In the genomic region with DNA sequence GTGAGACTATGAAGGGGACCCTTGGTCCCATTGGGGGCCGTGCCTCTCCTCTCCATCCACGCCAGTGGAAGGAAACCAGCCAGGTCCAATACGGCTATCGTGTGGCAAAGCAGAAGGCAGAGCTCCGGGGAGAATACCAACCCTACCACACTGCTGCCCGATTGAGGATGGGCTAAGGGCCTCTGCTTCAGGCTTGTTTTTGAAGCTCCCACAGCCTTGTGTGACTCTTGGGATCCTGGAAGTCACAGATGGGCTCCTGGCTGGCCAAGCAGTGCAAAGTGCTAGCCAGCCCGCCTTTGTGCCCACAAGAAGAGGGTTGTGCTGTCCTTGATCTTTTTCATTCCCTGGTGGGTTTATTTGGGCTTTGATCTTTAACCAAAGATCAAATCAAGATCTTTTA, we compare ENCODE assay signal across 25 cellular contexts.
"Had no signal": no experiment of that assay in that cellular context is flagged by ENCODE, and none has a peak within 500 bp of the region (broad histone marks: within the 10 kb centered on the region; RNA-seq: fewer than 3 reads in every experiment).

No MANE protein-coding gene starts in this region.

- H3K4me3 ChIP-seq: MG63, PC-9 had no signal

- DNase-seq: activated B cell treated with CpG ODN at 0.5 μM for 24 hours; activated CD4-positive, alpha-beta T cell treated with anti-CD3 and anti-CD28 coated beads for 1 hour; activated CD4-positive, alpha-beta T cell treated with anti-CD3 and anti-CD28 coated beads, Interleukin-2, amount 10 ng/mL, durations not matched to agents 24 days and 14 days; activated CD4-positive, alpha-beta T cell treated with anti-CD3 and anti-CD28 coated beads, Interleukin-2, amount 50 U/mL, for 48 hours; activated CD8-positive, alpha-beta memory T cell treated with anti-CD3 and anti-CD28 coated beads, Interleukin-2, amount 10 ng/mL, durations not matched to agents 7 days and 5 days; activated gamma-delta T cell; activated naive CD4-positive, alpha-beta T cell treated with anti-CD3 and anti-CD28 coated beads for 36 hours; amygdala; MG63; MV-4-11; NCI-H1092 treated with DMSO at 0.1 percent for 48 hours; NCI-H1417 treated with DMSO at 0.1 percent for 48 hours; NCI-H1694; NCI-H2029; NCI-H2107; NCI-H2171 treated with DMSO at 0.1 percent for 48 hours; NCI-H345; NCI-H510A; NCI-H69; PC-9; SHP77 treated with DMSO at 0.1 percent for 48 hours; T-helper 17 cell; T1000 had no signal

- H3K27ac ChIP-seq: PC-9 had no signal

- FAIRE-seq: astrocyte, TTC549 had no signal

- H3K9me3 ChIP-seq: MG63 had no signal

- ATAC-seq: activated CD8-positive, alpha-beta memory T cell treated with anti-CD3 and anti-CD28 coated beads, Interleukin-2, amount 10 ng/mL, durations not matched to agents 7 days and 5 days; T-helper 17 cell had no signal

- H2AFZ ChIP-seq: PC-9 had no signal

- H3K36me3 ChIP-seq: MG63 had no signal

- H3K27me3 ChIP-seq: MG63 had no signal

- H3K4me2 ChIP-seq: PC-9 had no signal
